Comparison of ENCODE assay signal across 2 cellular contexts in genomic region chr2:127776122-127776780, GRCh38.
TF ChIP-seq lines count a peak whose summit lies in the region.

No MANE protein-coding gene starts in this region.

TF ChIP-seq in GM12878, 131 proteins besides CTCF, POLR2A, EP300 and RAD21 (continued from another document and continues in another):
- TF ChIP-seq ZNF592 (IDR thresholded peaks at IDR 0.05) (no peak), MTA3 (IDR thresholded peaks at IDR 0.05; ENCODE audit: borderline replicate concordance, low read length) (no peak), RCOR1 (conservative IDR thresholded peaks at IDR 0.05; ENCODE audit: low read depth, low read length) (no peak), BACH1 (IDR thresholded peaks at IDR 0.05; ENCODE audit: borderline replicate concordance) (no peak)
- TF ChIP-seq, protein P1, sequence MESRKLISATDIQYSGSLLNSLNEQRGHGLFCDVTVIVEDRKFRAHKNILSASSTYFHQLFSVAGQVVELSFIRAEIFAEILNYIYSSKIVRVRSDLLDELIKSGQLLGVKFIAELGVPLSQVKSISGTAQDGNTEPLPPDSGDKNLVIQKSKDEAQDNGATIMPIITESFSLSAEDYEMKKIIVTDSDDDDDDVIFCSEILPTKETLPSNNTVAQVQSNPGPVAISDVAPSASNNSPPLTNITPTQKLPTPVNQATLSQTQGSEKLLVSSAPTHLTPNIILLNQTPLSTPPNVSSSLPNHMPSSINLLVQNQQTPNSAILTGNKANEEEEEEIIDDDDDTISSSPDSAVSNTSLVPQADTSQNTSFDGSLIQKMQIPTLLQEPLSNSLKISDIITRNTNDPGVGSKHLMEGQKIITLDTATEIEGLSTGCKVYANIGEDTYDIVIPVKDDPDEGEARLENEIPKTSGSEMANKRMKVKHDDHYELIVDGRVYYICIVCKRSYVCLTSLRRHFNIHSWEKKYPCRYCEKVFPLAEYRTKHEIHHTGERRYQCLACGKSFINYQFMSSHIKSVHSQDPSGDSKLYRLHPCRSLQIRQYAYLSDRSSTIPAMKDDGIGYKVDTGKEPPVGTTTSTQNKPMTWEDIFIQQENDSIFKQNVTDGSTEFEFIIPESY (IDR thresholded peaks at IDR 0.05), result no peak
- TF ChIP-seq, protein P2, sequence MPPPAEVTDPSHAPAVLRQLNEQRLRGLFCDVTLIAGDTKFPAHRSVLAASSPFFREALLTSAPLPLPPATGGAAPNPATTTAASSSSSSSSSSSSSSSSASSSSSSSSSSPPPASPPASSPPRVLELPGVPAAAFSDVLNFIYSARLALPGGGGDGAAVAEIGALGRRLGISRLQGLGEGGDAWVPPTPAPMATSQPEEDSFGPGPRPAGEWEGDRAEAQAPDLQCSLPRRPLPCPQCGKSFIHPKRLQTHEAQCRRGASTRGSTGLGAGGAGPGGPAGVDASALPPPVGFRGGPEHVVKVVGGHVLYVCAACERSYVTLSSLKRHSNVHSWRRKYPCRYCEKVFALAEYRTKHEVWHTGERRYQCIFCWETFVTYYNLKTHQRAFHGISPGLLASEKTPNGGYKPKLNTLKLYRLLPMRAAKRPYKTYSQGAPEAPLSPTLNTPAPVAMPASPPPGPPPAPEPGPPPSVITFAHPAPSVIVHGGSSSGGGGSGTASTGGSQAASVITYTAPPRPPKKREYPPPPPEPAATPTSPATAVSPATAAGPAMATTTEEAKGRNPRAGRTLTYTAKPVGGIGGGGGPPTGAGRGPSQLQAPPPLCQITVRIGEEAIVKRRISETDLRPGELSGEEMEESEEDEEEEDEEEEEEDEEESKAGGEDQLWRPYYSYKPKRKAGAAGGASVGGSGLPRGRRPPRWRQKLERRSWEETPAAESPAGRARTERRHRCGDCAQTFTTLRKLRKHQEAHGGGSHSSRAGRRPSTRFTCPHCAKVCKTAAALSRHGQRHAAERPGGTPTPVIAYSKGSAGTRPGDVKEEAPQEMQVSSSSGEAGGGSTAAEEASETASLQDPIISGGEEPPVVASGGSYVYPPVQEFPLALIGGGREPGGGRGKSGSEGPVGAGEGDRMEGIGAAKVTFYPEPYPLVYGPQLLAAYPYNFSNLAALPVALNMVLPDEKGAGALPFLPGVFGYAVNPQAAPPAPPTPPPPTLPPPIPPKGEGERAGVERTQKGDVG (CRISPR knock-in tag; IDR thresholded peaks at IDR 0.05), result no peak
- TF ChIP-seq, protein P3, sequence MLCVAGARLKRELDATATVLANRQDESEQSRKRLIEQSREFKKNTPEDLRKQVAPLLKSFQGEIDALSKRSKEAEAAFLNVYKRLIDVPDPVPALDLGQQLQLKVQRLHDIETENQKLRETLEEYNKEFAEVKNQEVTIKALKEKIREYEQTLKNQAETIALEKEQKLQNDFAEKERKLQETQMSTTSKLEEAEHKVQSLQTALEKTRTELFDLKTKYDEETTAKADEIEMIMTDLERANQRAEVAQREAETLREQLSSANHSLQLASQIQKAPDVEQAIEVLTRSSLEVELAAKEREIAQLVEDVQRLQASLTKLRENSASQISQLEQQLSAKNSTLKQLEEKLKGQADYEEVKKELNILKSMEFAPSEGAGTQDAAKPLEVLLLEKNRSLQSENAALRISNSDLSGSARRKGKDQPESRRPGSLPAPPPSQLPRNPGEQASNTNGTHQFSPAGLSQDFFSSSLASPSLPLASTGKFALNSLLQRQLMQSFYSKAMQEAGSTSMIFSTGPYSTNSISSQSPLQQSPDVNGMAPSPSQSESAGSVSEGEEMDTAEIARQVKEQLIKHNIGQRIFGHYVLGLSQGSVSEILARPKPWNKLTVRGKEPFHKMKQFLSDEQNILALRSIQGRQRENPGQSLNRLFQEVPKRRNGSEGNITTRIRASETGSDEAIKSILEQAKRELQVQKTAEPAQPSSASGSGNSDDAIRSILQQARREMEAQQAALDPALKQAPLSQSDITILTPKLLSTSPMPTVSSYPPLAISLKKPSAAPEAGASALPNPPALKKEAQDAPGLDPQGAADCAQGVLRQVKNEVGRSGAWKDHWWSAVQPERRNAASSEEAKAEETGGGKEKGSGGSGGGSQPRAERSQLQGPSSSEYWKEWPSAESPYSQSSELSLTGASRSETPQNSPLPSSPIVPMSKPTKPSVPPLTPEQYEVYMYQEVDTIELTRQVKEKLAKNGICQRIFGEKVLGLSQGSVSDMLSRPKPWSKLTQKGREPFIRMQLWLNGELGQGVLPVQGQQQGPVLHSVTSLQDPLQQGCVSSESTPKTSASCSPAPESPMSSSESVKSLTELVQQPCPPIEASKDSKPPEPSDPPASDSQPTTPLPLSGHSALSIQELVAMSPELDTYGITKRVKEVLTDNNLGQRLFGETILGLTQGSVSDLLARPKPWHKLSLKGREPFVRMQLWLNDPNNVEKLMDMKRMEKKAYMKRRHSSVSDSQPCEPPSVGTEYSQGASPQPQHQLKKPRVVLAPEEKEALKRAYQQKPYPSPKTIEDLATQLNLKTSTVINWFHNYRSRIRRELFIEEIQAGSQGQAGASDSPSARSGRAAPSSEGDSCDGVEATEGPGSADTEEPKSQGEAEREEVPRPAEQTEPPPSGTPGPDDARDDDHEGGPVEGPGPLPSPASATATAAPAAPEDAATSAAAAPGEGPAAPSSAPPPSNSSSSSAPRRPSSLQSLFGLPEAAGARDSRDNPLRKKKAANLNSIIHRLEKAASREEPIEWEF (IDR thresholded peaks at IDR 0.05; ENCODE audit: insufficient replicate concordance, low read depth, low read length), result no peak

TF ChIP-seq in HepG2, 621 proteins besides CTCF, POLR2A, EP300 and RAD21 (continued from another document):
- TF ChIP-seq, protein P4, sequence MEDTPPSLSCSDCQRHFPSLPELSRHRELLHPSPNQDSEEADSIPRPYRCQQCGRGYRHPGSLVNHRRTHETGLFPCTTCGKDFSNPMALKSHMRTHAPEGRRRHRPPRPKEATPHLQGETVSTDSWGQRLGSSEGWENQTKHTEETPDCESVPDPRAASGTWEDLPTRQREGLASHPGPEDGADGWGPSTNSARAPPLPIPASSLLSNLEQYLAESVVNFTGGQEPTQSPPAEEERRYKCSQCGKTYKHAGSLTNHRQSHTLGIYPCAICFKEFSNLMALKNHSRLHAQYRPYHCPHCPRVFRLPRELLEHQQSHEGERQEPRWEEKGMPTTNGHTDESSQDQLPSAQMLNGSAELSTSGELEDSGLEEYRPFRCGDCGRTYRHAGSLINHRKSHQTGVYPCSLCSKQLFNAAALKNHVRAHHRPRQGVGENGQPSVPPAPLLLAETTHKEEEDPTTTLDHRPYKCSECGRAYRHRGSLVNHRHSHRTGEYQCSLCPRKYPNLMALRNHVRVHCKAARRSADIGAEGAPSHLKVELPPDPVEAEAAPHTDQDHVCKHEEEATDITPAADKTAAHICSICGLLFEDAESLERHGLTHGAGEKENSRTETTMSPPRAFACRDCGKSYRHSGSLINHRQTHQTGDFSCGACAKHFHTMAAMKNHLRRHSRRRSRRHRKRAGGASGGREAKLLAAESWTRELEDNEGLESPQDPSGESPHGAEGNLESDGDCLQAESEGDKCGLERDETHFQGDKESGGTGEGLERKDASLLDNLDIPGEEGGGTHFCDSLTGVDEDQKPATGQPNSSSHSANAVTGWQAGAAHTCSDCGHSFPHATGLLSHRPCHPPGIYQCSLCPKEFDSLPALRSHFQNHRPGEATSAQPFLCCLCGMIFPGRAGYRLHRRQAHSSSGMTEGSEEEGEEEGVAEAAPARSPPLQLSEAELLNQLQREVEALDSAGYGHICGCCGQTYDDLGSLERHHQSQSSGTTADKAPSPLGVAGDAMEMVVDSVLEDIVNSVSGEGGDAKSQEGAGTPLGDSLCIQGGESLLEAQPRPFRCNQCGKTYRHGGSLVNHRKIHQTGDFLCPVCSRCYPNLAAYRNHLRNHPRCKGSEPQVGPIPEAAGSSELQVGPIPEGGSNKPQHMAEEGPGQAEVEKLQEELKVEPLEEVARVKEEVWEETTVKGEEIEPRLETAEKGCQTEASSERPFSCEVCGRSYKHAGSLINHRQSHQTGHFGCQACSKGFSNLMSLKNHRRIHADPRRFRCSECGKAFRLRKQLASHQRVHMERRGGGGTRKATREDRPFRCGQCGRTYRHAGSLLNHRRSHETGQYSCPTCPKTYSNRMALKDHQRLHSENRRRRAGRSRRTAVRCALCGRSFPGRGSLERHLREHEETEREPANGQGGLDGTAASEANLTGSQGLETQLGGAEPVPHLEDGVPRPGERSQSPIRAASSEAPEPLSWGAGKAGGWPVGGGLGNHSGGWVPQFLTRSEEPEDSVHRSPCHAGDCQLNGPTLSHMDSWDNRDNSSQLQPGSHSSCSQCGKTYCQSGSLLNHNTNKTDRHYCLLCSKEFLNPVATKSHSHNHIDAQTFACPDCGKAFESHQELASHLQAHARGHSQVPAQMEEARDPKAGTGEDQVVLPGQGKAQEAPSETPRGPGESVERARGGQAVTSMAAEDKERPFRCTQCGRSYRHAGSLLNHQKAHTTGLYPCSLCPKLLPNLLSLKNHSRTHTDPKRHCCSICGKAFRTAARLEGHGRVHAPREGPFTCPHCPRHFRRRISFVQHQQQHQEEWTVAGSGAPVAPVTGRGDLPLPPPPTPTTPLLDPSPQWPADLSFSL (CRISPR knock-in tag; IDR thresholded peaks at IDR 0.05), result no peak
- TF ChIP-seq MBNL3 (CRISPR knock-in tag; conservative IDR thresholded peaks at IDR 0.05) (no peak), ZNF883 (CRISPR knock-in tag; IDR thresholded peaks at IDR 0.05; ENCODE audit: not compliant biosample characterization) (no peak), ZNF34 (CRISPR knock-in tag; IDR thresholded peaks at IDR 0.05; ENCODE audit: borderline replicate concordance) (no peak), KMT2B (CRISPR knock-in tag; IDR thresholded peaks at IDR 0.05) (no peak), MBD4 (IDR thresholded peaks at IDR 0.05; ENCODE audit: borderline replicate concordance, low read length) (no peak), NR2F1 (CRISPR knock-in tag; IDR thresholded peaks at IDR 0.05) (no peak), SOX13 (IDR thresholded peaks at IDR 0.05) (no peak), SOX13 (CRISPR knock-in tag; conservative IDR thresholded peaks at IDR 0.05 in 1 of 2, IDR thresholded peaks at IDR 0.05 in 1 of 2) (peak in 1 of 2 experiments; percentile 32; a peak in 1 of 4 replicates), KLF12 (CRISPR knock-in tag; IDR thresholded peaks at IDR 0.05; ENCODE audit: borderline replicate concordance) (no peak), CEBPB (IDR thresholded peaks at IDR 0.05; ENCODE audit: borderline replicate concordance, low read depth, low read length) (peak; percentile 89), ARID3A (IDR thresholded peaks at IDR 0.05; ENCODE audit: low read depth, low read length) (no peak), CEBPG (CRISPR knock-in tag; IDR thresholded peaks at IDR 0.05) (peak; percentile 90), ZFYVE20 (CRISPR knock-in tag; IDR thresholded peaks at IDR 0.05; ENCODE audit: borderline replicate concordance, low read depth) (no peak), SAP130 (CRISPR knock-in tag; IDR thresholded peaks at IDR 0.05; ENCODE audit: low read depth) (peak; percentile 33; the same call in 1 of the 2 replicates), TOE1 (CRISPR knock-in tag; IDR thresholded peaks at IDR 0.05) (no peak), MEF2D (CRISPR knock-in tag; IDR thresholded peaks at IDR 0.05) (no peak), ZNF431 (CRISPR knock-in tag; IDR thresholded peaks at IDR 0.05; ENCODE audit: borderline replicate concordance, low read depth) (no peak), ZNF75D (CRISPR knock-in tag; IDR thresholded peaks at IDR 0.05; ENCODE audit: borderline replicate concordance) (no peak)
- TF ChIP-seq, protein P5, sequence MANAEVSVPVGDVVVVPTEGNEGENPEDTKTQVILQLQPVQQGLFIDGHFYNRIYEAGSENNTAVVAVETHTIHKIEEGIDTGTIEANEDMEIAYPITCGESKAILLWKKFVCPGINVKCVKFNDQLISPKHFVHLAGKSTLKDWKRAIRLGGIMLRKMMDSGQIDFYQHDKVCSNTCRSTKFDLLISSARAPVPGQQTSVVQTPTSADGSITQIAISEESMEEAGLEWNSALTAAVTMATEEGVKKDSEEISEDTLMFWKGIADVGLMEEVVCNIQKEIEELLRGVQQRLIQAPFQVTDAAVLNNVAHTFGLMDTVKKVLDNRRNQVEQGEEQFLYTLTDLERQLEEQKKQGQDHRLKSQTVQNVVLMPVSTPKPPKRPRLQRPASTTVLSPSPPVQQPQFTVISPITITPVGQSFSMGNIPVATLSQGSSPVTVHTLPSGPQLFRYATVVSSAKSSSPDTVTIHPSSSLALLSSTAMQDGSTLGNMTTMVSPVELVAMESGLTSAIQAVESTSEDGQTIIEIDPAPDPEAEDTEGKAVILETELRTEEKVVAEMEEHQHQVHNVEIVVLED (CRISPR knock-in tag; IDR thresholded peaks at IDR 0.05; ENCODE audit: borderline replicate concordance), result peak; percentile 43; the same call in 1 of the 2 replicates
TF ChIP-seq in HepG2: peak in this region for 14.
